ENCODE assay signal across 20 cellular contexts in the genomic region with DNA sequence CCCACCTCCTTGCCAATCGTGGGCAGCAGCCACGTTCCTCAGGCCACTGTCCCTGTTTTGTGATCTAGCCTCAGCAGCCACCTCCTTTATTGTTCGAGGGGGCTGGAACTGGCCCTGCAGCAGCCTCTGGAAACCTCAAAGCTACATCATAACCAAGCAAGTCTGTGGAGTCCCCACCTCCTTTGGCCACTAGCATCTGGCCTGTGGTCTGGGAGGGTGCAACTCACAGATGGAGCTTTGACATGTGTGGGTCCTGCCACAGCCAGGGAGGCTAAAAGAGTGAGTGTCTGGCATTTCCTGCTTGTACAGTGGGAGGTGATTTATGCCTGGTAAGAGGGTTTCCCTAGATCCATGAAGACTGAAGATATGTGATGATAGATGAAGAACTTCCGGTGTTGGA. TPM values are rescaled to one million over a fixed set of nuclear protein-coding genes. Genes with fewer than 3 reads are reported as not detected.
DNase-seq lines count a peak whose midpoint lies in the region; ATAC-seq, FAIRE-seq and TF ChIP-seq lines count a peak whose summit lies in the region.
"Had no signal": no experiment of that assay in that cellular context is flagged by ENCODE, and none has a peak within 500 bp of the region (broad histone marks: within the 10 kb centered on the region; RNA-seq: fewer than 3 reads in every experiment).

No MANE protein-coding gene starts in this region.

- H3K4me1 Mint-ChIP-seq in activated CD4-positive, alpha-beta T cell treated with anti-CD3 and anti-CD28 coated beads for 36 hours, result peaks cover 10% of the 10 kb centered on the region

- H3K27ac ChIP-seq in IMR-90 (ENCODE audit: insufficient read depth, low read length) (no peak overlapping the region), pancreas (no peak overlapping the region)
- H3K27ac ChIP-seq: tibial nerve had no signal

- no peak overlapping the region for H3K14ac ChIP-seq in IMR-90 (replicated peaks; ENCODE audit: low read depth, low read length)

- H4K8ac ChIP-seq in IMR-90 (ENCODE audit: low read depth in 2 of 2, low read length in 2 of 2), result peak overlapping the region in 1 of 2 experiments; percentile 20; a peak in 1 of 4 replicates

- intact Hi-C loops in IMR-90 (cut with micrococcal nuclease) (no loop called here), pancreas (cut with DNase I) (loop anchor here in 2 of 3 donors (5.0 to 10.0 kb wide), 2 partner anchors 65 to 187 kb away; a partner anchor contains a TSS)
- intact Hi-C loops in activated CD4-positive, alpha-beta T cell treated with anti-CD3 and anti-CD28 coated beads for 36 hours (cut with DNase I, micrococcal nuclease), result no loop called here

- no peak overlapping the region for H2BK20ac ChIP-seq in IMR-90 (ENCODE audit: low read depth, low read length)

- H3K4me3 ChIP-seq in IMR-90 (ENCODE audit: insufficient read depth, low read depth, low read length), result no peak overlapping the region
- no peak overlapping the region for H3K4me3 ChIP-seq in choroid plexus epithelial cell (ENCODE audit: low read depth, low read length)
- H3K4me3 ChIP-seq in pancreas, result no peak overlapping the region
- H3K4me3 ChIP-seq: lung, tibial nerve had no signal

- dilution Hi-C loops in IMR-90 (cut with HindIII; ENCODE audit: low sequenced_read_pairs, unreplicated experiment), result no loop called here

- in situ Hi-C loops in IMR-90 (cut with MboI; ENCODE audit: low sequenced_read_pairs), result loop anchor here (10.0 kb wide), 1 partner anchor 185 kb away; no protein-coding TSS in a partner anchor

- H2AK9ac ChIP-seq in IMR-90 (replicated peaks; ENCODE audit: low read depth, low read length, poor library complexity), result no peak overlapping the region

- no TSS peak for BruUV-seq in IMR-90 (replicated peaks; lab: Mats Ljungman, UMichigan)

- H3K9me3 Mint-ChIP-seq in activated CD4-positive, alpha-beta T cell treated with anti-CD3 and anti-CD28 coated beads for 36 hours (ENCODE audit: low read depth), result peaks cover 3% of the 10 kb centered on the region
- H3K9me3 Mint-ChIP-seq: activated CD4-positive, alpha-beta T cell treated with anti-CD3 and anti-CD28 coated beads, Interleukin-2, amount 10 ng/mL, durations not matched to agents 24 days and 14 days; dendritic cell treated with granulocyte-macrophage colony-stimulating factor and Interleukin-4, amounts not matched to agents 40 ng/mL and 50 ng/mL, for 4 days; IgD-negative memory B cell; stimulated activated effector memory CD8-positive, alpha-beta T cell treated with anti-CD3 and anti-CD28 coated beads, Interleukin-12 subunit alpha, Interleukin-12 subunit beta, amount 100 ng/mL, for 72 hours had no signal

- POLR2A ChIA-PET in IMR-90 (lab: Charles Lee; ENCODE audit: unreplicated experiment), result interaction anchor here (0.7 kb wide), 1 partner anchor 33 kb away, joined by 3 read pairs; no protein-coding TSS in a partner anchor
- POLR2A ChIA-PET in activated CD4-positive, alpha-beta T cell treated with anti-CD3 and anti-CD28 coated beads for 36 hours (lab: Charles Lee), result no interaction called here

- H3K79me1 ChIP-seq in IMR-90 (ENCODE audit: low read depth in 1 of 2, low read length in 2 of 2), result no peaks in the 10 kb centered on the region

- no peak overlapping the region for H3K9ac ChIP-seq in IMR-90 (ENCODE audit: low read depth, low read length)

- H3K4me2 ChIP-seq in IMR-90 (ENCODE audit: low read depth, low read length), result no peak overlapping the region; the same call in 1 of the 2 replicates

- no peaks in the 10 kb centered on the region for H3K36me3 Mint-ChIP-seq in activated CD4-positive, alpha-beta T cell treated with anti-CD3 and anti-CD28 coated beads for 36 hours (ENCODE audit: low read depth)
- H3K36me3 Mint-ChIP-seq: IgD-negative memory B cell; stimulated activated effector memory CD8-positive, alpha-beta T cell treated with anti-CD3 and anti-CD28 coated beads, Interleukin-12 subunit alpha, Interleukin-12 subunit beta, amount 100 ng/mL, for 72 hours had no signal

- peaks cover 3% of the 10 kb centered on the region; the same call in 1 of the 2 replicates for H4K20me1 ChIP-seq in IMR-90 (ENCODE audit: insufficient read depth, low read length)

- H4K5ac ChIP-seq in IMR-90 (ENCODE audit: low read depth, low read length), result no peak overlapping the region

- TF ChIP-seq POLR2A in IMR-90 (IDR thresholded peaks at IDR 0.05; ENCODE audit: low read depth, low read length), result no peak

- no peak overlapping the region for H2BK120ac ChIP-seq in IMR-90 (ENCODE audit: low read depth, low read length)

- H3K18ac ChIP-seq in IMR-90 (ENCODE audit: low read depth, low read length), result no peak overlapping the region; the same call in 1 of the 2 replicates

- TF ChIP-seq CTCF in IMR-90 (conservative IDR thresholded peaks at IDR 0.05; ENCODE audit: low read depth, low read length), result no peak
- TF ChIP-seq CTCF in choroid plexus epithelial cell (conservative IDR thresholded peaks at IDR 0.05; ENCODE audit: low read depth, low read length), result no peak
- no peak for TF ChIP-seq CTCF in pancreas (IDR thresholded peaks at IDR 0.05)

- no peak overlapping the region for H2AK5ac ChIP-seq in IMR-90 (ENCODE audit: low read depth, low read length)

- no peaks in the 10 kb centered on the region; the same call in 1 of the 2 replicates for H3K27me3 ChIP-seq in IMR-90 (ENCODE audit: control insufficient read depth, insufficient read depth, low read length)
- peaks cover 0 to under 1% (median 0%) of the 10 kb centered on the region in 4 donors for H3K27me3 ChIP-seq in pancreas

- H3K36me3 ChIP-seq in IMR-90 (ENCODE audit: control insufficient read depth, insufficient read depth, low read length) (no peaks in the 10 kb centered on the region), pancreas (no peaks in the 10 kb centered on the region)
- H3K36me3 ChIP-seq: tibial nerve had no signal

- CTCF ChIA-PET in IMR-90 (lab: Yijun Ruan, JAX), result interaction anchor here (0.7 to 0.9 kb wide), 2 partner anchors 17 to 41 kb away, joined by 4 read pairs; no protein-coding TSS in a partner anchor
- CTCF ChIA-PET in activated CD4-positive, alpha-beta T cell treated with anti-CD3 and anti-CD28 coated beads for 36 hours (lab: Charles Lee), result interaction anchor here (0.6 to 3.6 kb wide), 11 partner anchors 7 to 707 kb away, joined by 3 to 26 read pairs (median 4); a partner anchor contains a TSS

- no peak for FAIRE-seq in pancreas (lab: Jason Lieb, UNC)

- H3K4me3 Mint-ChIP-seq in activated CD4-positive, alpha-beta T cell treated with anti-CD3 and anti-CD28 coated beads for 36 hours, result no peak overlapping the region
- H3K4me3 Mint-ChIP-seq: activated CD4-positive, alpha-beta T cell treated with anti-CD3 and anti-CD28 coated beads, Interleukin-2, amount 10 ng/mL, durations not matched to agents 24 days and 14 days; B cell; dendritic cell treated with granulocyte-macrophage colony-stimulating factor and Interleukin-4, amounts not matched to agents 40 ng/mL and 50 ng/mL, for 4 days; IgD-negative memory B cell; neural crest cell; stimulated activated effector memory CD8-positive, alpha-beta T cell treated with anti-CD3 and anti-CD28 coated beads, Interleukin-12 subunit alpha, Interleukin-12 subunit beta, amount 100 ng/mL, for 72 hours had no signal

- H2AFZ ChIP-seq in IMR-90 (replicated peaks; ENCODE audit: low read length, poor library complexity), result peak overlapping the region; percentile 59

- H3K27me3 Mint-ChIP-seq in activated CD4-positive, alpha-beta T cell treated with anti-CD3 and anti-CD28 coated beads for 36 hours, result peaks cover 14% of the 10 kb centered on the region

- H4K91ac ChIP-seq in IMR-90 (ENCODE audit: insufficient read depth, low read depth, low read length), result no peak overlapping the region

- no peak overlapping the region for H3K56ac ChIP-seq in IMR-90 (ENCODE audit: extremely low read depth, insufficient read depth, low read length)

- no peak overlapping the region for H2BK15ac ChIP-seq in IMR-90 (ENCODE audit: low read depth, low read length)

- peaks cover 10% of the 10 kb centered on the region for H3K9me1 ChIP-seq in IMR-90 (ENCODE audit: insufficient read depth, low read length)

- no peak overlapping the region for H2BK5ac ChIP-seq in IMR-90 (ENCODE audit: low read depth, low read length, poor library complexity, severe bottlenecking)

- peak; percentile 63 for ATAC-seq in IMR-90 (ENCODE audit: low read depth)
- no peak for ATAC-seq in left lobe of liver
- ATAC-seq in activated CD4-positive, alpha-beta T cell treated with anti-CD3 and anti-CD28 coated beads for 36 hours, result no peak
- no peak for ATAC-seq in pancreas
- ATAC-seq: stimulated activated effector memory CD8-positive, alpha-beta T cell treated with anti-CD3 and anti-CD28 coated beads, Interleukin-12 subunit alpha, Interleukin-12 subunit beta, amount 100 ng/mL, for 72 hours had no signal

- no peak overlapping the region for H3K27ac Mint-ChIP-seq in activated CD4-positive, alpha-beta T cell treated with anti-CD3 and anti-CD28 coated beads for 36 hours
- H3K27ac Mint-ChIP-seq: activated CD4-positive, alpha-beta T cell treated with anti-CD3 and anti-CD28 coated beads, Interleukin-2, amount 10 ng/mL, durations not matched to agents 24 days and 14 days; B cell; dendritic cell treated with granulocyte-macrophage colony-stimulating factor and Interleukin-4, amounts not matched to agents 40 ng/mL and 50 ng/mL, for 4 days; stimulated activated effector memory CD8-positive, alpha-beta T cell treated with anti-CD3 and anti-CD28 coated beads, Interleukin-12 subunit alpha, Interleukin-12 subunit beta, amount 100 ng/mL, for 72 hours had no signal

- H3K4me1 ChIP-seq in IMR-90 (ENCODE audit: control insufficient read depth, insufficient read depth, low read length), result peaks cover 14% of the 10 kb centered on the region; the same call in 1 of the 2 replicates
- no peaks in the 10 kb centered on the region for H3K4me1 ChIP-seq in pancreas

- DNase-seq in AG20443 (ENCODE audit: low spot score), result peak; percentile 76
- DNase-seq in IMR-90, result peak; percentile 80
- peak; percentile 60 for DNase-seq in choroid plexus epithelial cell (ENCODE audit: low read depth)
- DNase-seq in left lobe of liver (ENCODE audit: low spot score), result peak; percentile 34
- DNase-seq in epidermal melanocyte (ENCODE audit: insufficient read length, low spot score), result no peak
- DNase-seq in cortex of kidney (lab: John Stamatoyannopoulos, UW), result no peak
- DNase-seq in activated CD4-positive, alpha-beta T cell treated with anti-CD3 and anti-CD28 coated beads for 36 hours, result no peak
- no peak for DNase-seq in pancreas
- DNase-seq: activated CD4-positive, alpha-beta T cell treated with anti-CD3 and anti-CD28 coated beads, Interleukin-2, amount 10 ng/mL, durations not matched to agents 24 days and 14 days; amniotic stem cell; NCI-H1105; NCI-H2227 treated with DMSO at 0.1 percent for 48 hours; SHP77 had no signal

- peak overlapping the region; percentile 43 for H3K4ac ChIP-seq in IMR-90 (ENCODE audit: low read depth, low read length)

- no peak for TF ChIP-seq RAD21 in IMR-90 (IDR thresholded peaks at IDR 0.05; ENCODE audit: low read length)

- no peak overlapping the region for H3K23ac ChIP-seq in IMR-90 (ENCODE audit: low read depth, low read length)

- 0% methylated on average over 2 of the region's 4 CpGs; no CpG with 5 or more reads in 1 of the 2 experiments for WGBS in IMR-90 (ENCODE audit: extremely low coverage in 2 of 2, insufficient read length in 1 of 2), 2 experiments
- 32 to 45% methylated on average over 4 of the region's 4 CpGs for WGBS in pancreas, 2 donors

- H3K9me3 ChIP-seq in IMR-90 (ENCODE audit: control insufficient read depth, insufficient read depth, low read length), result peaks cover 6% of the 10 kb centered on the region
- H3K9me3 ChIP-seq in pancreas, result no peaks in the 10 kb centered on the region

RNA-seq across cellular contexts. Expression of a gene that starts 32.3 kb away (rescaled TPM):
- total RNA-seq in IMR-90 (2012; rRNA removed) (20.1 and 31.9 TPM in 2 replicates), left lobe of liver (19.0 TPM), pancreas (10 to 100 TPM; 23.1 to 30.6 (median 24.0) TPM)
- polyA plus RNA-seq in IMR-90 (2012; rRNA removed) (27.2 and 29.7 TPM in 2 replicates), pancreas (10 to 100 TPM; 19.5 to 23.6 TPM)
- 15.0 and 16.7 TPM in 2 replicates for polyA plus RNA-seq in IMR-90 (2012; cell fraction: cytosol; rRNA removed)
- polyA plus RNA-seq in IMR-90 (2012; cell fraction: nucleus; rRNA removed; ENCODE audit: low replicate concordance), result 18.7 and 22.1 TPM in 2 replicates
- total RNA-seq in activated CD4-positive, alpha-beta T cell treated with anti-CD3 and anti-CD28 coated beads for 36 hours, result 10 to 100 TPM; 51.4 to 70.4 TPM

Comparison
In these comparisons a context has a peak if more than half of its experiments do, and no peak if none do; other contexts are left out.
1. DNase-seq: peak in AG20443 (single experiment), IMR-90 (single experiment), choroid plexus epithelial cell (single experiment) and left lobe of liver (single experiment); none in epidermal melanocyte (single experiment), cortex of kidney (single experiment), activated CD4-positive, alpha-beta T cell treated with anti-CD3 and anti-CD28 coated beads for 36 hours (single experiment) and pancreas (0 of 6).
2. intact Hi-C loops: an anchor here in pancreas (5.0 to 10.0 kb wide); none called in IMR-90 and activated CD4-positive, alpha-beta T cell treated with anti-CD3 and anti-CD28 coated beads for 36 hours.